Comparison of ENCODE assay signal across 18 cellular contexts in the genomic region with DNA sequence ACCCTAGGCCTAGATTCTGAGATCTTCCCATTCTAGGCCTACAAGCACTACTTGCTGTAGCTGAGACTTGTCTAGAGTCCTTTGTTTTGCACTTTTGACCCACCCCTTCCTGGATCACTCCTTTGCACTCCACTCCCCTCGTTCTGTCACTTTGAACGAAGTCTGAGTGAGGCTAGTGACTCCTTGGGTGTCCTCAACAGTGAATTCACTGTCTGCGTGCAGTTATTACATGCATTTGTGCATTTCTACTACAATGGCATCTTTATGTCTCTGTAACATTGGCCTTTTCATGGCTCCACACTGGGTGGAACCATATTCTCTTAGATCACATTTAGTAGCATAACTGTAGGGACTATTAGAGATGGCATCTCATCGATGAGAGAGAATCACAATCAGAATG.
"Had no signal": no experiment of that assay in that cellular context is flagged by ENCODE, and none has a peak within 500 bp of the region (broad histone marks: within the 10 kb centered on the region; RNA-seq: fewer than 3 reads in every experiment).

No MANE protein-coding gene starts in this region.

- H3K4me3 ChIP-seq: MG63, SJSA1 had no signal

- H3K9me3 ChIP-seq: MG63, SJSA1 had no signal

- H3K27ac ChIP-seq: KMS-11, SJSA1 had no signal

- H3K27me3 ChIP-seq: MG63, SJSA1 had no signal

- ATAC-seq: activated T-cell treated with anti-CD3 and anti-CD28 coated beads, Interleukin-2, amount 50 U/mL, for 72 hours; PC-3 had no signal

- DNase-seq: activated B cell treated with CpG ODN at 0.5 μM for 24 hours; activated CD4-positive, alpha-beta memory T cell treated with anti-CD3 and anti-CD28 coated beads, Interleukin-2, amount 10 ng/mL, durations not matched to agents 7 days and 5 days; activated CD4-positive, alpha-beta T cell treated with anti-CD3 and anti-CD28 coated beads, Interleukin-2, amount 50 U/mL, for 1 hour; activated gamma-delta T cell treated with Interleukin-2 at 50 U/mL for 16 hours; activated naive CD4-positive, alpha-beta T cell treated with anti-CD3 and anti-CD28 coated beads, Interleukin-2, amount 10 ng/mL, durations not matched to agents 7 days and 5 days; activated naive CD8-positive, alpha-beta T cell treated with anti-CD3 and anti-CD28 coated beads for 36 hours; activated T-cell treated with anti-CD3 and anti-CD28 coated beads, Interleukin-2, amount 50 U/mL, for 72 hours; MG63; MV-4-11; NCI-H1105; NCI-H1436; NCI-H187; NCI-H2081; NCI-H510A treated with DMSO at 0.1 percent for 48 hours; PC-3; SHP77 had no signal
